ENCODE assay signal across 19 cellular contexts in the genomic region with DNA sequence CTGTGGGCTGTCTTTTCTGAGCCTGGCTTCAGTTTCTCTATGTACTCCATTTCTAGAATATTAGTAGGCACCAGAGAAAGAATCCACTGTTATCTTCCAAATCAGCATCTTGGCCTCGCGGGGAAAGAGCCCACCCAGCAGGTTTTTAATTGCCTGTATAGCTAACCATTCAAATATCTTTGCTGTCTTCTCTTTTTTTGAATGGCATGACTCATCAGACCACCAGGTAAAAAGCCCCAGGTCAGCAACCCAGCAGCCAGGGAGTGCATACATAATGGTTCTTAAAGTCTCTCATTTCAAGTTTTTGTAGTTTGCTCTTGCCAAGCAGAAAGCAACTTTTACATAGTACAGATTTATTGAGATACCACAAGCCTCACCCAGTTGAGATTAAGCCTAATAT. TPM values are rescaled to one million over a fixed set of nuclear protein-coding genes. Genes with fewer than 3 reads are reported as not detected.
DNase-seq lines count a peak whose midpoint lies in the region; ATAC-seq and TF ChIP-seq lines count a peak whose summit lies in the region.
"Had no signal": no experiment of that assay in that cellular context is flagged by ENCODE, and none has a peak within 500 bp of the region (broad histone marks: within the 10 kb centered on the region; RNA-seq: fewer than 3 reads in every experiment).

No MANE protein-coding gene starts in this region.

- no peaks in the 10 kb centered on the region for H3K79me2 ChIP-seq in GM23338 (replicated peaks; ENCODE audit: insufficient read depth)

- H3F3A ChIP-seq in GM23338 (replicated peaks; ENCODE audit: low read depth) = 0 out of 2 replicates have a peak, but pooled peaks cover 4% of the 10 kb centered on the region

- H3K4me1 Mint-ChIP-seq in GM23338 = peaks cover 36% of the 10 kb centered on the region
- H3K4me1 Mint-ChIP-seq: activated T-helper 17 cell treated with anti-CD3 and anti-CD28 coated beads, Interleukin-2, amount 50 U/mL, for 72 hours; stimulated activated naive CD8-positive, alpha-beta T cell treated with anti-CD3 and anti-CD28 coated beads, Interleukin-15, amount 100 ng/mL, for 72 hours had no signal

- H3K9me2 ChIP-seq in GM23338 (ENCODE audit: insufficient read depth) = peaks cover 7% of the 10 kb centered on the region; the same call in 1 of the 2 replicates

- H3K27ac ChIP-seq in GM23338 (ENCODE audit: low read depth) = peak overlapping the region; percentile 95
- H3K27ac ChIP-seq in HUES6 (ENCODE audit: low read depth, low read length) = peak overlapping the region; percentile 72
- H3K27ac ChIP-seq in iPS-20b (ENCODE audit: low read length) = peak overlapping the region; percentile 35
- no peak overlapping the region for H3K27ac ChIP-seq in right cardiac atrium (ENCODE audit: low read length)
- H3K27ac ChIP-seq in ascending aorta = no peak overlapping the region
- H3K27ac ChIP-seq: pancreas had no signal

- peak; percentile 56 for DNase-seq in GM23338 (ENCODE audit: low spot score)
- no peak for DNase-seq in AG20443 (ENCODE audit: low spot score)
- DNase-seq in NAMALWA (ENCODE audit: low spot score) = no peak
- DNase-seq in right cardiac atrium = no peak
- no peak for DNase-seq in ascending aorta (ENCODE audit: low spot score in 2 of 2)
- DNase-seq: activated CD4-positive, alpha-beta T cell treated with anti-CD3 and anti-CD28 coated beads, Interleukin-2, amount 50 U/mL, for 48 hours; amniotic stem cell; COR-L47; kidney glomerular epithelial cell; MG63; mucosa of descending colon; NK-92 treated with Interleukin-12 subunit alpha and Interleukin-12 subunit beta, amount 100 ng/mL, for 24 hours; pancreas; SHP77 treated with DMSO at 0.1 percent for 48 hours; stimulated activated naive CD8-positive, alpha-beta T cell treated with anti-CD3 and anti-CD28 coated beads, Interleukin-15, amount 100 ng/mL, for 72 hours had no signal

- peak overlapping the region; percentile 90 for H3K27ac Mint-ChIP-seq in GM23338
- H3K27ac Mint-ChIP-seq: activated T-helper 17 cell treated with anti-CD3 and anti-CD28 coated beads, Interleukin-2, amount 50 U/mL, for 72 hours; stimulated activated naive CD8-positive, alpha-beta T cell treated with anti-CD3 and anti-CD28 coated beads, Interleukin-15, amount 100 ng/mL, for 72 hours had no signal

- H3K9ac ChIP-seq in ES-I3 (ENCODE audit: low read depth, low read length) (peak overlapping the region; percentile 24), HUES6 (ENCODE audit: low read length) (peak overlapping the region; percentile 54), iPS-20b (ENCODE audit: low read depth, low read length) (peak overlapping the region; percentile 61; the same call in 1 of the 2 replicates)

- H2AFZ ChIP-seq in GM23338 = no peak overlapping the region

- H3K9me3 ChIP-seq in ES-I3 (ENCODE audit: control insufficient read depth, insufficient read depth, low read length) (0 out of 2 replicates have a peak, but pooled peaks cover 2% of the 10 kb centered on the region), HUES6 (ENCODE audit: control insufficient read depth, insufficient read depth, low read depth, low read length) (no peaks in the 10 kb centered on the region), iPS-20b (ENCODE audit: insufficient read depth, low read depth, low read length) (no peaks in the 10 kb centered on the region), right cardiac atrium (ENCODE audit: control insufficient read depth, low read length) (no peaks in the 10 kb centered on the region), ascending aorta (no peaks in the 10 kb centered on the region)
- H3K9me3 ChIP-seq: MG63, mucosa of descending colon, pancreas had no signal

- no peaks in the 10 kb centered on the region for H4K20me1 ChIP-seq in GM23338 (replicated peaks; ENCODE audit: insufficient read depth)

- 72% methylated on average over 2 of the region's 2 CpGs for WGBS in right cardiac atrium

- H3K36me3 ChIP-seq in ES-I3 (ENCODE audit: insufficient read depth, low read length) (no peaks in the 10 kb centered on the region), GM23338 (ENCODE audit: insufficient read depth) (no peaks in the 10 kb centered on the region), HUES6 (ENCODE audit: control insufficient read depth, insufficient read depth, low read length) (no peaks in the 10 kb centered on the region), iPS-20b (ENCODE audit: insufficient read depth, low read depth, low read length) (no peaks in the 10 kb centered on the region), ascending aorta (no peaks in the 10 kb centered on the region)
- H3K36me3 ChIP-seq: MG63, pancreas had no signal

- peaks cover 2% of the 10 kb centered on the region for H3K27me3 Mint-ChIP-seq in GM23338 (ENCODE audit: insufficient read depth, low read depth, poor library complexity)
- H3K27me3 Mint-ChIP-seq: activated T-helper 17 cell treated with anti-CD3 and anti-CD28 coated beads, Interleukin-2, amount 50 U/mL, for 72 hours; stimulated activated naive CD8-positive, alpha-beta T cell treated with anti-CD3 and anti-CD28 coated beads, Interleukin-15, amount 100 ng/mL, for 72 hours had no signal

- peak; percentile 72 for ATAC-seq in GM23338
- no peak for ATAC-seq in right cardiac atrium
- ATAC-seq: activated T-helper 17 cell treated with anti-CD3 and anti-CD28 coated beads, Interleukin-2, amount 50 U/mL, for 72 hours; mucosa of descending colon; pancreas; stimulated activated naive CD8-positive, alpha-beta T cell treated with anti-CD3 and anti-CD28 coated beads, Interleukin-15, amount 100 ng/mL, for 72 hours had no signal

- peaks cover 5% of the 10 kb centered on the region; the same call in 2 of the 3 replicates for H3K36me3 Mint-ChIP-seq in GM23338 (ENCODE audit: low read depth)

- H3K9me3 Mint-ChIP-seq in GM23338 = no peaks in the 10 kb centered on the region
- H3K9me3 Mint-ChIP-seq: activated T-helper 17 cell treated with anti-CD3 and anti-CD28 coated beads, Interleukin-2, amount 50 U/mL, for 72 hours; stimulated activated naive CD8-positive, alpha-beta T cell treated with anti-CD3 and anti-CD28 coated beads, Interleukin-15, amount 100 ng/mL, for 72 hours had no signal

- peaks cover 21% of the 10 kb centered on the region; the same call in 1 of the 2 replicates for H3K4me1 ChIP-seq in ES-I3 (ENCODE audit: insufficient read depth, low read length)
- peaks cover 33% of the 10 kb centered on the region for H3K4me1 ChIP-seq in GM23338 (ENCODE audit: insufficient read depth)
- peaks cover 24% of the 10 kb centered on the region for H3K4me1 ChIP-seq in HUES6 (ENCODE audit: control insufficient read depth, insufficient read depth, low read length)
- peaks cover 24% of the 10 kb centered on the region for H3K4me1 ChIP-seq in iPS-20b (ENCODE audit: insufficient read depth, low read length)
- no peaks in the 10 kb centered on the region for H3K4me1 ChIP-seq in right cardiac atrium (ENCODE audit: control insufficient read depth, insufficient read depth, low read length)
- no peaks in the 10 kb centered on the region for H3K4me1 ChIP-seq in ascending aorta
- H3K4me1 ChIP-seq: pancreas had no signal

- peak overlapping the region; percentile 41 for H3K4me2 ChIP-seq in GM23338

- H3K4me3 Mint-ChIP-seq in GM23338 = 0 out of 3 replicates have a peak overlapping the region, but pooled peaks have one; percentile 40
- H3K4me3 Mint-ChIP-seq: activated T-helper 17 cell treated with anti-CD3 and anti-CD28 coated beads, Interleukin-2, amount 50 U/mL, for 72 hours; stimulated activated naive CD8-positive, alpha-beta T cell treated with anti-CD3 and anti-CD28 coated beads, Interleukin-15, amount 100 ng/mL, for 72 hours had no signal

- H3K27me3 ChIP-seq in GM23338 (ENCODE audit: insufficient read depth) (no peaks in the 10 kb centered on the region), HUES6 (ENCODE audit: control insufficient read depth, insufficient read depth, low read length) (no peaks in the 10 kb centered on the region), iPS-20b (ENCODE audit: insufficient read depth, low read length) (no peaks in the 10 kb centered on the region), right cardiac atrium (ENCODE audit: control insufficient read depth, insufficient read depth) (no peaks in the 10 kb centered on the region), ascending aorta (no peaks in the 10 kb centered on the region)
- H3K27me3 ChIP-seq: MG63, pancreas had no signal

- H3K4me3 ChIP-seq in GM23338 = peak overlapping the region; percentile 10
- peak overlapping the region; percentile 16 for H3K4me3 ChIP-seq in HUES6 (ENCODE audit: low read depth, low read length)
- H3K4me3 ChIP-seq in iPS-20b (ENCODE audit: low read length) = peak overlapping the region; percentile 49
- no peak overlapping the region for H3K4me3 ChIP-seq in right cardiac atrium (ENCODE audit: low read length)
- H3K4me3 ChIP-seq in ascending aorta = no peak overlapping the region
- H3K4me3 ChIP-seq: MG63, mucosa of descending colon, pancreas had no signal

- TF ChIP-seq CTCF in GM23338 (conservative IDR thresholded peaks at IDR 0.05; ENCODE audit: low read depth in 2 of 2) = no peak
- no peak for TF ChIP-seq CTCF in ascending aorta (IDR thresholded peaks at IDR 0.05)

- intact Hi-C loops in right cardiac atrium (cut with DNase I) = no loop called here
- intact Hi-C loops in ascending aorta (cut with DNase I) = no loop called here

TF ChIP-seq in GM23338, 12 proteins besides CTCF, POLR2A, EP300 and RAD21:
- peak; percentile 70; the same call in 1 of the 2 replicates for TF ChIP-seq NANOG (IDR thresholded peaks at IDR 0.05; ENCODE audit: borderline replicate concordance)
- TF ChIP-seq JUNB (IDR thresholded peaks at IDR 0.05; ENCODE audit: unreplicated experiment) = no peak

RNA-seq across cellular contexts. Expression of a gene that starts 50.7 kb away (rescaled TPM):
- 158 and 179 TPM in 2 replicates for total RNA-seq in GM23338 (2014; rRNA removed; shearing (Covaris generic))
- polyA plus RNA-seq in GM23338 (2016; fragmentation: Nextera tagmentation; extraction: Ambion mirVana) = 244 and 267 TPM in 2 replicates
- 10 to 100 TPM; 52.8 to 78.0 (median 63.9) TPM for total RNA-seq in right cardiac atrium
- polyA plus RNA-seq in right cardiac atrium = 27.9 TPM
- 38.3 TPM for total RNA-seq in ascending aorta

RNA-seq across cellular contexts. Expression of a gene that starts 50.8 kb away (rescaled TPM):
- 11.5 and 12.4 TPM in 2 replicates for total RNA-seq in GM23338 (2014; rRNA removed; shearing (Covaris generic))
- 15.8 and 22.4 TPM in 2 replicates for polyA plus RNA-seq in GM23338 (2016; fragmentation: Nextera tagmentation; extraction: Ambion mirVana)
- total RNA-seq in right cardiac atrium = 1 to 10 TPM; 7.1 to 8.6 (median 7.6) TPM
- 7.5 TPM for polyA plus RNA-seq in right cardiac atrium
- not detected for total RNA-seq in ascending aorta

Comparison
In these comparisons a context has a peak if more than half of its experiments do, and no peak if none do; other contexts are left out.
1. H3K27ac ChIP-seq: peak in GM23338 (single experiment), HUES6 (single experiment) and iPS-20b (single experiment); none in right cardiac atrium (single experiment) and ascending aorta (0 of 2).
2. H3K4me3 ChIP-seq: peak in GM23338 (single experiment), HUES6 (single experiment) and iPS-20b (single experiment); none in right cardiac atrium (single experiment) and ascending aorta (0 of 2).
3. Peak in every context shown above with its lines, with median percentiles within 50 percentile points of each other: H3K9ac ChIP-seq.